In the genomic region with DNA sequence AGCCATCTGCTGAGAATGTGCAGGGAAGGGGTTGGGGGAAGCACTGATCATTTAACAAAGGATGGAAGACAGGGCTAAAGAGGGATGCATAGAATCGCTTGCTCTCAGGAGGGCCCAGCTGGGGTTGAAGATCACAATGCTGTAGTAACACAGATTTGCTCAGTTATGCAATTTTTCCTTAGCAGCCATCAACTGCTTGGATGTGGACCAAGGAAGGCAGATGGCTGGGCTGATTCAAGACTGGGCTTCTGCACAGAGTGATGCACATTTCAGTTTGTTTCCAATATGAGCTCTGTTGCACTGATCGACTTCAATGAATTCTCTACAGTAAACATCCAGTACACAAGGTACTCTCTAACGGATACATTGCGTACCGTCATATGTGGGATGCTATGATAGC, we compare ENCODE assay signal across 12 cellular contexts.
A peak's percentile ranks its signal among the peaks of the same experiment; 100 is the strongest.
DNase-seq lines count a peak whose midpoint lies in the region; ATAC-seq and TF ChIP-seq lines count a peak whose summit lies in the region.
"Had no signal": no experiment of that assay in that cellular context is flagged by ENCODE, and none has a peak within 500 bp of the region (broad histone marks: within the 10 kb centered on the region; RNA-seq: fewer than 3 reads in every experiment).

No MANE protein-coding gene starts in this region.

- POLR2A ChIA-PET in T-cell (lab: Charles Lee) = no interaction called here

- H3K4me1 Mint-ChIP-seq in T-cell = peaks cover 47 to 60% (median 49%) of the 10 kb centered on the region in 3 donors

- H3K27ac Mint-ChIP-seq in T-cell = peak overlapping the region; percentile 79 to 89

- H3K9me3 Mint-ChIP-seq in T-cell = no peaks in the 10 kb centered on the region

- peak; percentile 3 for DNase-seq in NCI-H1092 treated with DMSO at 0.1 percent for 48 hours (lab: John Stamatoyannopoulos, UW)
- DNase-seq in NCI-H1092 (lab: John Stamatoyannopoulos, UW) = no peak
- no peak for DNase-seq in T-cell
- peak; percentile 45 for DNase-seq in fibroblast of the conjunctiva (ENCODE audit: low read depth)
- peak in 8 of 10 donors; percentile 25 to 88 (median 44) for DNase-seq in posterior cingulate gyrus
- no peak for DNase-seq in NCI-H1417 (lab: John Stamatoyannopoulos, UW)
- no peak for DNase-seq in iPS-NIHi11 (ENCODE audit: low spot score)
- DNase-seq in GM13976 (ENCODE audit: low spot score) = no peak
- DNase-seq: amniotic stem cell; NCI-H2107; stimulated activated CD4-positive, alpha-beta T cell treated with anti-CD3 and anti-CD28 coated beads, Interleukin-1b, Interleukin-23, amount 100 ng/mL, for 48 hours had no signal

- H3K36me3 Mint-ChIP-seq in T-cell = no peaks in the 10 kb centered on the region

- H3K27me3 Mint-ChIP-seq in T-cell = peaks cover 0 to 3% of the 10 kb centered on the region in 2 donors

- CTCF ChIA-PET in T-cell (lab: Charles Lee) = no interaction called here

- in situ Hi-C loops in GM13976 (cut with MboI; ENCODE audit: low sequenced_read_pairs, unreplicated experiment) = loop anchor here (25.0 kb wide), 1 partner anchor 350 kb away; no protein-coding TSS in a partner anchor

- TF ChIP-seq CTCF in GM13976 (IDR thresholded peaks at IDR 0.05; ENCODE audit: borderline replicate concordance, control extremely low read depth, extremely low read depth, insufficient read depth, missing control alignments) = no peak

- intact Hi-C loops in posterior cingulate gyrus (cut with DNase I) = no loop called here

- no peak for ATAC-seq in T-cell (replicated peaks in 1 of 4)
- ATAC-seq: Panc1 had no signal

- peak overlapping the region in 1 of 3 donors; percentile 33 for H3K4me3 Mint-ChIP-seq in T-cell

Comparison
In these comparisons a context has a peak if more than half of its experiments do, and no peak if none do; other contexts are left out.
1. DNase-seq: peak in NCI-H1092 treated with DMSO at 0.1 percent for 48 hours (single experiment), fibroblast of the conjunctiva (single experiment) and posterior cingulate gyrus (8 of 10); none in NCI-H1092 (single experiment), T-cell (0 of 34), NCI-H1417 (0 of 3), iPS-NIHi11 (single experiment) and GM13976 (single experiment).